34 cellular contexts compared by ENCODE assay signal in genomic region chr15:67216859-67217258, GRCh38.
"Had no signal": no experiment of that assay in that cellular context is flagged by ENCODE, and none has a peak within 500 bp of the region (broad histone marks: within the 10 kb centered on the region; RNA-seq: fewer than 3 reads in every experiment).

No MANE protein-coding gene starts in this region.

- H3K4me1 Mint-ChIP-seq: activated naive CD4-positive, alpha-beta T cell treated with anti-CD3 and anti-CD28 coated beads, Interleukin-2, amount 10 ng/mL, durations not matched to agents 7 days and 5 days; brain; WTC11 had no signal

- DNase-seq: activated CD4-positive, alpha-beta memory T cell treated with anti-CD3 and anti-CD28 coated beads for 36 hours; activated CD4-positive, alpha-beta T cell treated with anti-CD3 and anti-CD28 coated beads for 4 hours; activated CD4-positive, alpha-beta T cell treated with anti-CD3 and anti-CD28 coated beads, Interleukin-2, amount 50 U/mL, for 1 hour; activated CD8-positive, alpha-beta memory T cell treated with anti-CD3 and anti-CD28 coated beads, Interleukin-2, amount 50 U/mL, for 4 hours; activated gamma-delta T cell; activated naive CD4-positive, alpha-beta T cell treated with anti-CD3 and anti-CD28 coated beads, Interleukin-2, amount 10 ng/mL, durations not matched to agents 7 days and 5 days; activated naive CD8-positive, alpha-beta T cell treated with anti-CD3 and anti-CD28 coated beads, Interleukin-2, amount 50 U/mL, for 24 hours; activated T-cell treated with anti-CD3 and anti-CD28 coated beads for 4 hours; activated T-cell treated with anti-CD3 and anti-CD28 coated beads, Interleukin-2, amount 50 U/mL, for 48 hours; anterior cingulate cortex; caudate nucleus; cerebellar nuclear complex; Karpas-422; NCI-H1105; NCI-H1417 treated with DMSO at 0.1 percent for 48 hours; NCI-H187 treated with DMSO at 0.1 percent for 48 hours; NCI-H2081; NCI-H226; NCI-H446 treated with DMSO at 0.1 percent for 48 hours; NCI-H524 treated with DMSO at 0.1 percent for 48 hours; PC-3; Peyer's patch; RPMI8226; SHP77 treated with DMSO at 0.1 percent for 48 hours; SW 1271; T-helper 1 cell; T-helper 2 cell; T-helper 9 cell had no signal

- H3K4me3 Mint-ChIP-seq: activated CD4-positive, alpha-beta memory T cell treated with anti-CD3 and anti-CD28 coated beads for 36 hours; activated naive CD4-positive, alpha-beta T cell treated with anti-CD3 and anti-CD28 coated beads, Interleukin-2, amount 10 ng/mL, durations not matched to agents 7 days and 5 days; activated naive CD8-positive, alpha-beta T cell; activated naive CD8-positive, alpha-beta T cell treated with anti-CD3 and anti-CD28 coated beads, Interleukin-2, amount 50 U/mL, for 24 hours; brain; WTC11 had no signal

- ATAC-seq: activated CD4-positive, CD25-positive, alpha-beta regulatory T cell treated with anti-CD3 and anti-CD28 coated beads, Interleukin-2, amount 50 U/mL, for 24 hours; activated naive CD8-positive, alpha-beta T cell treated with anti-CD3 and anti-CD28 coated beads, Interleukin-2, amount 50 U/mL, for 24 hours; PC-3; SK-N-SH treated with all-trans-retinoic acid at 6 μM for 48 hours; WTC11 had no signal

- H3K27me3 Mint-ChIP-seq: activated CD4-positive, alpha-beta memory T cell treated with anti-CD3 and anti-CD28 coated beads for 36 hours; activated naive CD4-positive, alpha-beta T cell treated with anti-CD3 and anti-CD28 coated beads, Interleukin-2, amount 10 ng/mL, durations not matched to agents 7 days and 5 days; activated naive CD8-positive, alpha-beta T cell; activated naive CD8-positive, alpha-beta T cell treated with anti-CD3 and anti-CD28 coated beads, Interleukin-2, amount 50 U/mL, for 24 hours; brain had no signal

- H3K9me3 Mint-ChIP-seq: activated CD4-positive, alpha-beta memory T cell treated with anti-CD3 and anti-CD28 coated beads for 36 hours; activated naive CD4-positive, alpha-beta T cell treated with anti-CD3 and anti-CD28 coated beads, Interleukin-2, amount 10 ng/mL, durations not matched to agents 7 days and 5 days; activated naive CD8-positive, alpha-beta T cell treated with anti-CD3 and anti-CD28 coated beads, Interleukin-2, amount 50 U/mL, for 24 hours; activated T-helper 2 cell treated with anti-CD3 and anti-CD28 coated beads, Interferon-gamma antibody, Interleukin-2, Interleukin-4, amounts not matched to agents 10 μg/mL and 5 μg/mL and 100 μg/mL, durations not matched to agents 14 hours and 24 hours and 36 hours; brain had no signal

- H3K27ac Mint-ChIP-seq: activated CD4-positive, alpha-beta memory T cell treated with anti-CD3 and anti-CD28 coated beads for 36 hours; activated naive CD4-positive, alpha-beta T cell treated with anti-CD3 and anti-CD28 coated beads, Interleukin-2, amount 10 ng/mL, durations not matched to agents 7 days and 5 days; activated naive CD8-positive, alpha-beta T cell; activated naive CD8-positive, alpha-beta T cell treated with anti-CD3 and anti-CD28 coated beads, Interleukin-2, amount 50 U/mL, for 24 hours; activated T-helper 2 cell treated with anti-CD3 and anti-CD28 coated beads, Interferon-gamma antibody, Interleukin-2, Interleukin-4, amounts not matched to agents 10 μg/mL and 5 μg/mL and 100 μg/mL, durations not matched to agents 14 hours and 24 hours and 36 hours; brain; WTC11 had no signal
